23 cellular contexts compared by ENCODE assay signal in genomic region chr5:123515904-123516303, GRCh38. TPM values are rescaled to one million over a fixed set of nuclear protein-coding genes. Genes with fewer than 3 reads are reported as not detected.
DNase-seq lines count a peak whose midpoint lies in the region; ATAC-seq and TF ChIP-seq lines count a peak whose summit lies in the region.
"Had no signal": no experiment of that assay in that cellular context is flagged by ENCODE, and none has a peak within 500 bp of the region (broad histone marks: within the 10 kb centered on the region; RNA-seq: fewer than 3 reads in every experiment).

No MANE protein-coding gene starts in this region.

- no peaks in the 10 kb centered on the region for H3K27me3 ChIP-seq in colonic mucosa
- H3K27me3 ChIP-seq: brain microvascular endothelial cell, ovary, SJCRH30 had no signal

- H3K27ac Mint-ChIP-seq in activated naive CD4-positive, alpha-beta T cell treated with anti-CD3 and anti-CD28 coated beads, Interleukin-2, amount 50 U/mL, for 24 hours, result peak overlapping the region; percentile 37
- peak overlapping the region; percentile 52 for H3K27ac Mint-ChIP-seq in T-helper 2 cell treated with Interferon-gamma antibody and Interleukin-4, amounts not matched to agents 5 μg/mL and 100 μg/mL, for 36 hours
- peak overlapping the region; percentile 70 for H3K27ac Mint-ChIP-seq in central memory CD8-positive, alpha-beta T cell (ENCODE audit: low read depth)
- no peak overlapping the region for H3K27ac Mint-ChIP-seq in osteocyte (ENCODE audit: unreplicated experiment)

- H3K27me3 Mint-ChIP-seq in activated naive CD4-positive, alpha-beta T cell treated with anti-CD3 and anti-CD28 coated beads, Interleukin-2, amount 50 U/mL, for 24 hours, result no peaks in the 10 kb centered on the region
- no peaks in the 10 kb centered on the region for H3K27me3 Mint-ChIP-seq in T-helper 2 cell treated with Interferon-gamma antibody and Interleukin-4, amounts not matched to agents 5 μg/mL and 100 μg/mL, for 36 hours (ENCODE audit: low read depth)
- H3K27me3 Mint-ChIP-seq in central memory CD8-positive, alpha-beta T cell, result no peaks in the 10 kb centered on the region
- no peaks in the 10 kb centered on the region for H3K27me3 Mint-ChIP-seq in osteocyte (ENCODE audit: unreplicated experiment)

- peaks cover 80% of the 10 kb centered on the region for H3K4me1 Mint-ChIP-seq in activated naive CD4-positive, alpha-beta T cell treated with anti-CD3 and anti-CD28 coated beads, Interleukin-2, amount 50 U/mL, for 24 hours
- peaks cover 53% of the 10 kb centered on the region for H3K4me1 Mint-ChIP-seq in T-helper 2 cell treated with Interferon-gamma antibody and Interleukin-4, amounts not matched to agents 5 μg/mL and 100 μg/mL, for 36 hours (ENCODE audit: low read depth)
- H3K4me1 Mint-ChIP-seq in central memory CD8-positive, alpha-beta T cell, result peaks cover 67% of the 10 kb centered on the region
- peaks cover 36% of the 10 kb centered on the region for H3K4me1 Mint-ChIP-seq in osteocyte (ENCODE audit: unreplicated experiment)

- no peaks in the 10 kb centered on the region for H3K36me3 ChIP-seq in colonic mucosa
- H3K36me3 ChIP-seq: brain microvascular endothelial cell, ovary, SJCRH30 had no signal

- no peak overlapping the region for H3K9ac ChIP-seq in colonic mucosa (ENCODE audit: low read depth in 2 of 2, low read length in 2 of 2)

- no peak for DNase-seq in activated naive CD4-positive, alpha-beta T cell treated with anti-CD3 and anti-CD28 coated beads, Interleukin-2, amount 50 U/mL, for 16 hours
- no peak for DNase-seq in T-helper 2 cell treated with Interferon-gamma antibody and Interleukin-4, amounts not matched to agents 5 μg/mL and 100 μg/mL, for 36 hours (ENCODE audit: low spot score)
- no peak for DNase-seq in central memory CD8-positive, alpha-beta T cell (ENCODE audit: low spot score in 2 of 2)
- DNase-seq in osteocyte (ENCODE audit: extremely low spot score, unreplicated experiment), result no peak
- DNase-seq in colonic mucosa, result no peak
- no peak for DNase-seq in stimulated activated naive CD4-positive, alpha-beta T cell treated with Interleukin-2 at 50 U/mL for 16 hours (lab: John Stamatoyannopoulos, UW)
- DNase-seq: activated CD4-positive, alpha-beta T cell treated with anti-CD3 and anti-CD28 coated beads, Interleukin-2, amount 50 U/mL, for 4 hours; activated gamma-delta T cell treated with Interleukin-2 at 50 U/mL for 16 hours; brain microvascular endothelial cell; dermis blood vessel endothelial cell; GDM1; GOT3; KBM-7; NCI-H1092; NCI-H2107; NCI-H524 treated with DMSO at 0.1 percent for 48 hours; OCI-M1; ovary; SJCRH30 had no signal

- ATAC-seq in central memory CD8-positive, alpha-beta T cell (replicated peaks; ENCODE audit: extremely low read depth, poor library complexity, severe bottlenecking), result peak; percentile 56
- ATAC-seq in HG03457 (IDR thresholded peaks at IDR 0.05; ENCODE audit: unreplicated experiment), result no peak
- ATAC-seq: left lobe of liver, sciatic nerve had no signal

- peak overlapping the region; percentile 42 for H3K4me3 Mint-ChIP-seq in activated naive CD4-positive, alpha-beta T cell treated with anti-CD3 and anti-CD28 coated beads, Interleukin-2, amount 50 U/mL, for 24 hours
- H3K4me3 Mint-ChIP-seq in T-helper 2 cell treated with Interferon-gamma antibody and Interleukin-4, amounts not matched to agents 5 μg/mL and 100 μg/mL, for 36 hours, result peak overlapping the region; percentile 33
- peak overlapping the region; percentile 6 for H3K4me3 Mint-ChIP-seq in central memory CD8-positive, alpha-beta T cell
- H3K4me3 Mint-ChIP-seq in osteocyte (ENCODE audit: unreplicated experiment), result no peak overlapping the region

- H3K4me1 ChIP-seq in colonic mucosa, result no peaks in the 10 kb centered on the region

- H3K36me3 Mint-ChIP-seq in activated naive CD4-positive, alpha-beta T cell treated with anti-CD3 and anti-CD28 coated beads, Interleukin-2, amount 50 U/mL, for 24 hours, result peaks cover 6% of the 10 kb centered on the region
- H3K36me3 Mint-ChIP-seq in T-helper 2 cell treated with Interferon-gamma antibody and Interleukin-4, amounts not matched to agents 5 μg/mL and 100 μg/mL, for 36 hours (ENCODE audit: low read depth), result peaks cover 10% of the 10 kb centered on the region
- H3K36me3 Mint-ChIP-seq in central memory CD8-positive, alpha-beta T cell (ENCODE audit: insufficient read depth), result peaks cover 16% of the 10 kb centered on the region
- no peaks in the 10 kb centered on the region for H3K36me3 Mint-ChIP-seq in osteocyte (ENCODE audit: unreplicated experiment)

- H3K9me3 Mint-ChIP-seq in activated naive CD4-positive, alpha-beta T cell treated with anti-CD3 and anti-CD28 coated beads, Interleukin-2, amount 50 U/mL, for 24 hours, result no peaks in the 10 kb centered on the region
- H3K9me3 Mint-ChIP-seq in T-helper 2 cell treated with Interferon-gamma antibody and Interleukin-4, amounts not matched to agents 5 μg/mL and 100 μg/mL, for 36 hours, result no peaks in the 10 kb centered on the region
- no peaks in the 10 kb centered on the region for H3K9me3 Mint-ChIP-seq in central memory CD8-positive, alpha-beta T cell
- no peaks in the 10 kb centered on the region for H3K9me3 Mint-ChIP-seq in osteocyte (ENCODE audit: unreplicated experiment)

- H3K4me3 ChIP-seq in colonic mucosa, result no peak overlapping the region
- H3K4me3 ChIP-seq: ovary, SJCRH30 had no signal

- H3K9me3 ChIP-seq in colonic mucosa, result no peaks in the 10 kb centered on the region
- H3K9me3 ChIP-seq: ovary, SJCRH30 had no signal

- no peak for TF ChIP-seq CTCF in osteocyte (IDR thresholded peaks at IDR 0.05)
- no peak for TF ChIP-seq CTCF in colonic mucosa (IDR thresholded peaks at IDR 0.05)

- no peak overlapping the region for H3K27ac ChIP-seq in colonic mucosa
- H3K27ac ChIP-seq: brain microvascular endothelial cell, ovary, SJCRH30 had no signal

- intact Hi-C loops in colonic mucosa (cut with DNase I), result no loop called here

RNA-seq across cellular contexts. Expression of gene CSNK1G3, which starts 3.9 kb away (rescaled TPM):
- total RNA-seq in osteocyte (39.0 and 42.1 TPM in 2 replicates), colonic mucosa (10 to 100 TPM; 55.5 to 78.3 TPM)
